ENCODE assay signal across 15 cellular contexts in the genomic region with DNA sequence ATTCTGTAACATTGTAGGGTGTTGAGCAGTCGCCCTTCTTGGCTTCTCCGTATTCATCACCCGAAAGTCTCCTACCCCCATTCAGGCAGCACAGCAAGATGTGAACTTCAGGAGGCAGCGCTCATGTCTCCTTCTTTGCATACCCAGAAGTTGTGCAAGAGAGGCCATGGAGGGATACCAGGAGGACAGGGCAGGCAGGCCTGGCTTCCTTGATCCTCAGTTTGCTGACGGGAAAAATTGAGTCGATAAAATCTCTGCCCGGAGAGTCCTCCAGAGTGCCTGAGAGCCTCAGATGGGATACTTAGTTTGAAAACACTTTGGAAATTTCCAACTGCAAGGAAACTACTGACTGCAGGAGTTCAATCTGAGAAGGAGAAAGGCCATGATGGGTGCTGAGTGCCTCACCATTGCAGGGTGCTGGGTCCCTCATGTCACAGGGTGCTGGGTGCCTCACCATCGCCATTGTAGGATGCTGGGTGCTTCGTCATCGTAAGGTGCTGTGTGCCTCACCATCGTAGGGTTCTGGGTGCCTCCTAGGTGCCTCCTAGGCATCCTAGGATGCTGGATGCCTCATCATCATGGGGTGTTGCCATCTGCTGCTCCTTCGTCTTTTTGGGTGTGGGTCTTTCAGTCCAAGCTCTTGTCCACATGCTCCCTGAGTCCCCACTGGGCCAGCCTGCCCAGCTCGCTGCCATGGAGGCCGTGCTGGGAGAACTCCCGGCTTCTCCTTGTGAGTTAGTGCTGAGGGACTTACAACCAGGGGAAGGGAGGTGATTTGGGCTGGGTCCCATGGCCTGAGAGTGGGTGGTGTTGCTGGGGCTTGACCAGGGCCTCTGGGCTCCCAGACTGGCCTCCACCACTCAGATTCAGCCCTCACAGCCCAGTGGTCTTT.
"Had no signal": no experiment of that assay in that cellular context is flagged by ENCODE, and none has a peak within 500 bp of the region (broad histone marks: within the 10 kb centered on the region; RNA-seq: fewer than 3 reads in every experiment).

No MANE protein-coding gene starts in this region.

- H3K27me3 Mint-ChIP-seq: stimulated activated naive CD8-positive, alpha-beta T cell treated with anti-CD3 and anti-CD28 coated beads, Interleukin-15, Interleukin-2, amounts not matched to agents 100 ng/mL and 50 ng/mL, for 24 hours had no signal

- H3K36me3 Mint-ChIP-seq: memory B cell; natural killer cell; stimulated activated naive B cell treated with anti-CD40 and anti-IgM and Interleukin-4, amounts not matched to agents 10 μg/mL and 1 μg/mL and 100 μg/mL, for 72 hours had no signal

- H3K9me3 Mint-ChIP-seq: effector memory CD8-positive, alpha-beta T cell; stimulated activated naive CD8-positive, alpha-beta T cell treated with anti-CD3 and anti-CD28 coated beads, Interleukin-15, Interleukin-2, amounts not matched to agents 100 ng/mL and 50 ng/mL, for 24 hours had no signal

- H3K27ac Mint-ChIP-seq: effector memory CD8-positive, alpha-beta T cell; memory B cell; natural killer cell; stimulated activated naive B cell treated with anti-CD40 and anti-IgM and Interleukin-4, amounts not matched to agents 10 μg/mL and 1 μg/mL and 100 μg/mL, for 72 hours; stimulated activated naive CD8-positive, alpha-beta T cell treated with anti-CD3 and anti-CD28 coated beads, Interleukin-15, Interleukin-2, amounts not matched to agents 100 ng/mL and 50 ng/mL, for 24 hours had no signal

- H3K4me1 Mint-ChIP-seq: memory B cell; natural killer cell; stimulated activated naive B cell treated with anti-CD40 and anti-IgM and Interleukin-4, amounts not matched to agents 10 μg/mL and 1 μg/mL and 100 μg/mL, for 72 hours had no signal

- H3K4me3 Mint-ChIP-seq: effector memory CD8-positive, alpha-beta T cell; memory B cell; natural killer cell; stimulated activated naive B cell treated with anti-CD40 and anti-IgM and Interleukin-4, amounts not matched to agents 10 μg/mL and 1 μg/mL and 100 μg/mL, for 72 hours; stimulated activated naive CD8-positive, alpha-beta T cell treated with anti-CD3 and anti-CD28 coated beads, Interleukin-15, Interleukin-2, amounts not matched to agents 100 ng/mL and 50 ng/mL, for 24 hours had no signal

- DNase-seq: colonic mucosa; effector memory CD8-positive, alpha-beta T cell; foreskin fibroblast; gastrocnemius medialis; heart left ventricle; kidney glomerular epithelial cell; natural killer cell; pancreas; right lobe of liver; small intestine; stimulated activated CD4-positive, alpha-beta T cell treated with anti-CD3 and anti-CD28 coated beads, Interleukin-15, amount 100 ng/mL, for 24 hours; stimulated activated CD4-positive, alpha-beta T cell treated with anti-CD3 and anti-CD28 coated beads, Interleukin-2, amount 100 ng/mL, for 48 hours; stimulated activated naive B cell treated with anti-CD40 and anti-IgM and Interleukin-4, amounts not matched to agents 10 μg/mL and 1 μg/mL and 100 μg/mL, for 72 hours had no signal

- ATAC-seq: effector memory CD8-positive, alpha-beta T cell; gastrocnemius medialis; natural killer cell; pancreas; right lobe of liver; stimulated activated naive B cell treated with anti-CD40 and anti-IgM and Interleukin-4, amounts not matched to agents 10 μg/mL and 1 μg/mL and 100 μg/mL, for 72 hours had no signal
